ENCODE assay signal across 26 cellular contexts in genomic region chr5:32100903-32101302, GRCh38.
DNase-seq lines count a peak whose midpoint lies in the region; ATAC-seq and TF ChIP-seq lines count a peak whose summit lies in the region.
"Had no signal": no experiment of that assay in that cellular context is flagged by ENCODE, and none has a peak within 500 bp of the region (broad histone marks: within the 10 kb centered on the region; RNA-seq: fewer than 3 reads in every experiment).

No MANE protein-coding gene starts in this region.

- H3K9me3 ChIP-seq in endodermal cell (ENCODE audit: control insufficient read depth, low read length) (no peaks in the 10 kb centered on the region), stomach smooth muscle (ENCODE audit: control insufficient read depth in 2 of 2, low read length in 2 of 2) (no peaks in the 10 kb centered on the region)
- H3K9me3 ChIP-seq: BE2C, HAP-1 had no signal

- POLR2A ChIA-PET in activated CD8-positive, alpha-beta T cell treated with anti-CD3 and anti-CD28 coated beads for 36 hours (lab: Charles Lee): no interaction called here

- DNase-seq in NCI-H524 (lab: John Stamatoyannopoulos, UW): peak; percentile 10 to 46
- DNase-seq in NCI-H524 treated with DMSO at 0.1 percent for 48 hours (lab: John Stamatoyannopoulos, UW): no peak
- no peak for DNase-seq in endodermal cell
- peak; percentile 47 for DNase-seq in mesenteric fat pad (ENCODE audit: low spot score)
- no peak for DNase-seq in activated CD8-positive, alpha-beta T cell treated with anti-CD3 and anti-CD28 coated beads for 36 hours
- DNase-seq in DMS53 treated with DMSO at 0.1 percent for 48 hours (lab: John Stamatoyannopoulos, UW; ENCODE audit: unreplicated experiment): no peak
- DNase-seq in HUDEP-2 (lab: John Stamatoyannopoulos, UW; ENCODE audit: unreplicated experiment in 76 of 76): no peak
- DNase-seq: 8988T; CD4-positive, CD25-positive, alpha-beta regulatory T cell; COR-L47; DMS 273 treated with DMSO at 0.1 percent for 48 hours; GF-D8; Kasumi-1; MM.1S; NCI-H1092; NCI-H1436 treated with DMSO at 0.1 percent for 48 hours; NCI-H2029; NCI-H446 treated with DMSO at 0.1 percent for 48 hours; NCI-H748 treated with DMSO at 0.1 percent for 48 hours; NK-92 treated with Interleukin-12 subunit alpha and Interleukin-12 subunit beta, amount 100 ng/mL, for 24 hours; RPMI8226; SIG-M5 had no signal

- no peak overlapping the region for H3K4me3 Mint-ChIP-seq in endodermal cell
- no peak overlapping the region for H3K4me3 Mint-ChIP-seq in activated CD8-positive, alpha-beta T cell treated with anti-CD3 and anti-CD28 coated beads for 36 hours
- H3K4me3 Mint-ChIP-seq: CD4-positive, CD25-positive, alpha-beta regulatory T cell had no signal

- no peaks in the 10 kb centered on the region for H3K4me1 Mint-ChIP-seq in endodermal cell
- H3K4me1 Mint-ChIP-seq in activated CD8-positive, alpha-beta T cell treated with anti-CD3 and anti-CD28 coated beads for 36 hours (ENCODE audit: low read depth): peaks cover 5% of the 10 kb centered on the region
- H3K4me1 Mint-ChIP-seq: CD4-positive, CD25-positive, alpha-beta regulatory T cell had no signal

- no peaks in the 10 kb centered on the region for H3K27me3 Mint-ChIP-seq in endodermal cell (ENCODE audit: insufficient read depth)
- H3K27me3 Mint-ChIP-seq in activated CD8-positive, alpha-beta T cell treated with anti-CD3 and anti-CD28 coated beads for 36 hours: no peaks in the 10 kb centered on the region
- H3K27me3 Mint-ChIP-seq: CD4-positive, CD25-positive, alpha-beta regulatory T cell had no signal

- no peak overlapping the region for H3K4me3 ChIP-seq in endodermal cell (ENCODE audit: low read length)
- H3K4me3 ChIP-seq in stomach smooth muscle (ENCODE audit: low read length in 2 of 2): no peak overlapping the region
- H3K4me3 ChIP-seq: GM23248, HAP-1 had no signal

- H3K4me1 ChIP-seq in endodermal cell (ENCODE audit: control insufficient read depth, insufficient read depth, low read length) (no peaks in the 10 kb centered on the region), stomach smooth muscle (ENCODE audit: control insufficient read depth, insufficient read depth, low read length) (peaks cover 26% of the 10 kb centered on the region)
- H3K4me1 ChIP-seq: HAP-1 had no signal

- H3K36me3 ChIP-seq in endodermal cell (ENCODE audit: control insufficient read depth, insufficient read depth, low read length) (peaks cover 73% of the 10 kb centered on the region), stomach smooth muscle (ENCODE audit: control insufficient read depth in 2 of 2, insufficient read depth in 2 of 2, low read length in 2 of 2) (peaks cover 24 to 41% of the 10 kb centered on the region in 2 donors)

- no peak overlapping the region for H3K27ac Mint-ChIP-seq in endodermal cell
- no peak overlapping the region for H3K27ac Mint-ChIP-seq in activated CD8-positive, alpha-beta T cell treated with anti-CD3 and anti-CD28 coated beads for 36 hours
- H3K27ac Mint-ChIP-seq: CD4-positive, CD25-positive, alpha-beta regulatory T cell had no signal

- 97 to 98% methylated on average over 4 to 7 of the region's 7 CpGs for WGBS in endodermal cell (ENCODE audit: insufficient coverage in 1 of 2, insufficient read length in 1 of 2), 2 experiments

- intact Hi-C loops in activated CD8-positive, alpha-beta T cell treated with anti-CD3 and anti-CD28 coated beads for 36 hours (cut with micrococcal nuclease): no loop called here

- TF ChIP-seq CTCF in endodermal cell (conservative IDR thresholded peaks at IDR 0.05): no peak
- TF ChIP-seq CTCF in activated CD8-positive, alpha-beta T cell treated with anti-CD3 and anti-CD28 coated beads for 36 hours (IDR thresholded peaks at IDR 0.05): no peak

- H3K9ac ChIP-seq in endodermal cell (ENCODE audit: extremely low read depth, low read length, poor library complexity, severe bottlenecking) (no peak overlapping the region), stomach smooth muscle (ENCODE audit: low read length in 2 of 2) (no peak overlapping the region)
- H3K9ac ChIP-seq: GM23248 had no signal

- peak overlapping the region; percentile 60 for H3K27ac ChIP-seq in endodermal cell (ENCODE audit: low read depth, low read length)
- H3K27ac ChIP-seq in stomach smooth muscle (ENCODE audit: low read length): peak overlapping the region; percentile 76
- H3K27ac ChIP-seq: GM23248 had no signal

- CTCF ChIA-PET in activated CD8-positive, alpha-beta T cell treated with anti-CD3 and anti-CD28 coated beads for 36 hours (lab: Charles Lee): no interaction called here

- peaks cover 67% of the 10 kb centered on the region for H3K36me3 Mint-ChIP-seq in endodermal cell (ENCODE audit: low read depth)
- H3K36me3 Mint-ChIP-seq in activated CD8-positive, alpha-beta T cell treated with anti-CD3 and anti-CD28 coated beads for 36 hours (ENCODE audit: low read depth): peaks cover 18% of the 10 kb centered on the region

- no peaks in the 10 kb centered on the region for H3K9me3 Mint-ChIP-seq in endodermal cell
- no peaks in the 10 kb centered on the region for H3K9me3 Mint-ChIP-seq in activated CD8-positive, alpha-beta T cell treated with anti-CD3 and anti-CD28 coated beads for 36 hours
- H3K9me3 Mint-ChIP-seq: CD4-positive, CD25-positive, alpha-beta regulatory T cell had no signal

- H3K27me3 ChIP-seq in endodermal cell (ENCODE audit: control insufficient read depth, insufficient read depth, low read length, poor library complexity, severe bottlenecking) (no peaks in the 10 kb centered on the region), stomach smooth muscle (ENCODE audit: control insufficient read depth in 1 of 2, insufficient read depth in 2 of 2, low read length in 2 of 2) (no peaks in the 10 kb centered on the region)
- H3K27me3 ChIP-seq: BE2C had no signal

- no peak for ATAC-seq in activated CD8-positive, alpha-beta T cell treated with anti-CD3 and anti-CD28 coated beads for 36 hours

Comparison
In these comparisons a context has a peak if more than half of its experiments do, and no peak if none do; other contexts are left out.
1. DNase-seq: peak in NCI-H524 (2 of 2) and mesenteric fat pad (single experiment); none in NCI-H524 treated with DMSO at 0.1 percent for 48 hours (single experiment), endodermal cell (single experiment), activated CD8-positive, alpha-beta T cell treated with anti-CD3 and anti-CD28 coated beads for 36 hours (single experiment), DMS53 treated with DMSO at 0.1 percent for 48 hours (single experiment) and HUDEP-2 (0 of 76).